27 cellular contexts compared by ENCODE assay signal in genomic region chr1:230286890-230287269, GRCh38.
"Had no signal": no experiment of that assay in that cellular context is flagged by ENCODE, and none has a peak within 500 bp of the region (broad histone marks: within the 10 kb centered on the region; RNA-seq: fewer than 3 reads in every experiment).

No MANE protein-coding gene starts in this region.

- H3K9me3 ChIP-seq: adrenal gland, ascending aorta, esophagus muscularis mucosa, right lobe of liver, thyroid gland, upper lobe of right lung had no signal

- FAIRE-seq: colon, frontal cortex had no signal

- ATAC-seq: activated CD4-positive, CD25-positive, alpha-beta regulatory T cell treated with anti-CD3 and anti-CD28 coated beads, Interleukin-2, amount 50 U/mL, for 24 hours; left ventricle myocardium superior; stimulated activated naive CD8-positive, alpha-beta T cell treated with anti-CD3 and anti-CD28 coated beads, Interleukin-15, Interleukin-2, amounts not matched to agents 100 U/mL and 50 U/mL, for 24 hours; upper lobe of right lung had no signal

- H3K36me3 ChIP-seq: adrenal gland, brain microvascular endothelial cell, right lobe of liver, thyroid gland, upper lobe of right lung had no signal

- H3K4me3 ChIP-seq: adrenal gland, ascending aorta, dorsolateral prefrontal cortex, esophagus muscularis mucosa, hepatocyte, right lobe of liver, smooth muscle cell, thyroid gland, upper lobe of right lung had no signal

- H3K4me1 ChIP-seq: adrenal gland, ascending aorta, right lobe of liver, upper lobe of right lung had no signal

- DNase-seq: activated CD4-positive, alpha-beta memory T cell treated with anti-CD3 and anti-CD28 coated beads, Interleukin-2, amount 10 ng/mL, durations not matched to agents 7 days and 5 days; activated CD4-positive, alpha-beta T cell treated with anti-CD3 and anti-CD28 coated beads, Interleukin-2, amount 10 ng/mL, durations not matched to agents 24 days and 14 days; activated gamma-delta T cell treated with Interleukin-2 at 50 U/mL for 16 hours; adrenal gland; brain microvascular endothelial cell; central memory CD4-positive, alpha-beta T cell; immature natural killer cell; kidney glomerular epithelial cell; left ventricle myocardium superior; nephron progenitor cell; nucleus accumbens; stimulated activated CD4-positive, alpha-beta T cell treated with anti-CD3 and anti-CD28 coated beads, Interleukin-4, amount 100 ng/mL, for 1 hour; stimulated activated naive CD8-positive, alpha-beta T cell treated with anti-CD3 and anti-CD28 coated beads, Interleukin-15, Interleukin-2, amounts not matched to agents 100 U/mL and 50 U/mL, for 24 hours; SW 1271; T-helper 2 cell; thyroid gland; upper lobe of right lung had no signal

- H3K27ac ChIP-seq: adrenal gland, ascending aorta, brain microvascular endothelial cell, dorsolateral prefrontal cortex, esophagus muscularis mucosa, hepatocyte, right lobe of liver, thyroid gland, upper lobe of right lung, VCaP had no signal
